Comparison of ENCODE assay signal across 1 cellular context in the genomic region with DNA sequence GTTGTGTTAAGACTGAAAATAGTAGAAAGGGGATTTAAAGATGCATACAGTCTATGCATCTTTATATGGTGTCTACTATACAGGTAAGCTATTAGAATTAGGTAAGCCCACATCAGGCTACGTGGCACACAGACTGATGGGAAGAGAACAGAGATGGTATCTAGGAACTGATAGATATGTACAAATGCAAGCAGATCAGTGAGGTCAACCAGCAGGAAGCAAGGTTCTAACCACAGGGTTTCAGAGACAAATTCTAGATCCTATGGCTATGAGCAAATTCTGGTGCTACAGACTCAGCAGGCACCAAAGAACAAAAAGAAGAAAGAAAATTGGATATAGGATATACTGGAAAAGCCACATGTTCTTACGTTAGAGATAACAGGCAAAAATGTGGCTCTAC.
TF ChIP-seq lines count a peak whose summit lies in the region.

No MANE protein-coding gene starts in this region.

TF ChIP-seq in WTC11, 78 proteins besides CTCF, POLR2A, EP300 and RAD21 (continued from another document):
- TF ChIP-seq, protein P1, sequence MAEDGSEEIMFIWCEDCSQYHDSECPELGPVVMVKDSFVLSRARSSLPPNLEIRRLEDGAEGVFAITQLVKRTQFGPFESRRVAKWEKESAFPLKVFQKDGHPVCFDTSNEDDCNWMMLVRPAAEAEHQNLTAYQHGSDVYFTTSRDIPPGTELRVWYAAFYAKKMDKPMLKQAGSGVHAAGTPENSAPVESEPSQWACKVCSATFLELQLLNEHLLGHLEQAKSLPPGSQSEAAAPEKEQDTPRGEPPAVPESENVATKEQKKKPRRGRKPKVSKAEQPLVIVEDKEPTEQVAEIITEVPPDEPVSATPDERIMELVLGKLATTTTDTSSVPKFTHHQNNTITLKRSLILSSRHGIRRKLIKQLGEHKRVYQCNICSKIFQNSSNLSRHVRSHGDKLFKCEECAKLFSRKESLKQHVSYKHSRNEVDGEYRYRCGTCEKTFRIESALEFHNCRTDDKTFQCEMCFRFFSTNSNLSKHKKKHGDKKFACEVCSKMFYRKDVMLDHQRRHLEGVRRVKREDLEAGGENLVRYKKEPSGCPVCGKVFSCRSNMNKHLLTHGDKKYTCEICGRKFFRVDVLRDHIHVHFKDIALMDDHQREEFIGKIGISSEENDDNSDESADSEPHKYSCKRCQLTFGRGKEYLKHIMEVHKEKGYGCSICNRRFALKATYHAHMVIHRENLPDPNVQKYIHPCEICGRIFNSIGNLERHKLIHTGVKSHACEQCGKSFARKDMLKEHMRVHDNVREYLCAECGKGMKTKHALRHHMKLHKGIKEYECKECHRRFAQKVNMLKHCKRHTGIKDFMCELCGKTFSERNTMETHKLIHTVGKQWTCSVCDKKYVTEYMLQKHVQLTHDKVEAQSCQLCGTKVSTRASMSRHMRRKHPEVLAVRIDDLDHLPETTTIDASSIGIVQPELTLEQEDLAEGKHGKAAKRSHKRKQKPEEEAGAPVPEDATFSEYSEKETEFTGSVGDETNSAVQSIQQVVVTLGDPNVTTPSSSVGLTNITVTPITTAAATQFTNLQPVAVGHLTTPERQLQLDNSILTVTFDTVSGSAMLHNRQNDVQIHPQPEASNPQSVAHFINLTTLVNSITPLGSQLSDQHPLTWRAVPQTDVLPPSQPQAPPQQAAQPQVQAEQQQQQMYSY (CRISPR knock-in tag; IDR thresholded peaks at IDR 0.05), result no peak
- no peak for TF ChIP-seq FOXJ3 (CRISPR knock-in tag; IDR thresholded peaks at IDR 0.05; ENCODE audit: borderline replicate concordance)
- TF ChIP-seq, protein P2, sequence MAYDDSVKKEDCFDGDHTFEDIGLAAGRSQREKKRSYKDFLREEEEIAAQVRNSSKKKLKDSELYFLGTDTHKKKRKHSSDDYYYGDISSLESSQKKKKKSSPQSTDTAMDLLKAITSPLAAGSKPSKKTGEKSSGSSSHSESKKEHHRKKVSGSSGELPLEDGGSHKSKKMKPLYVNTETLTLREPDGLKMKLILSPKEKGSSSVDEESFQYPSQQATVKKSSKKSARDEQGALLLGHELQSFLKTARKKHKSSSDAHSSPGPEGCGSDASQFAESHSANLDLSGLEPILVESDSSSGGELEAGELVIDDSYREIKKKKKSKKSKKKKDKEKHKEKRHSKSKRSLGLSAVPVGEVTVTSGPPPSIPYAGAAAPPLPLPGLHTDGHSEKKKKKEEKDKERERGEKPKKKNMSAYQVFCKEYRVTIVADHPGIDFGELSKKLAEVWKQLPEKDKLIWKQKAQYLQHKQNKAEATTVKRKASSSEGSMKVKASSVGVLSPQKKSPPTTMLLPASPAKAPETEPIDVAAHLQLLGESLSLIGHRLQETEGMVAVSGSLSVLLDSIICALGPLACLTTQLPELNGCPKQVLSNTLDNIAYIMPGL (CRISPR knock-in tag; IDR thresholded peaks at IDR 0.05), result no peak
- no peak for TF ChIP-seq CREM (CRISPR knock-in tag; IDR thresholded peaks at IDR 0.05)
- no peak for TF ChIP-seq ZNF138 (CRISPR knock-in tag; conservative IDR thresholded peaks at IDR 0.05)
- TF ChIP-seq NFYB (CRISPR knock-in tag; conservative IDR thresholded peaks at IDR 0.05; ENCODE audit: low read depth), result no peak
- no peak for TF ChIP-seq SMAD3 (CRISPR knock-in tag; IDR thresholded peaks at IDR 0.05; ENCODE audit: borderline replicate concordance)
- TF ChIP-seq ZNF263 (CRISPR knock-in tag; IDR thresholded peaks at IDR 0.05; ENCODE audit: low read depth), result no peak
- TF ChIP-seq, protein P3, sequence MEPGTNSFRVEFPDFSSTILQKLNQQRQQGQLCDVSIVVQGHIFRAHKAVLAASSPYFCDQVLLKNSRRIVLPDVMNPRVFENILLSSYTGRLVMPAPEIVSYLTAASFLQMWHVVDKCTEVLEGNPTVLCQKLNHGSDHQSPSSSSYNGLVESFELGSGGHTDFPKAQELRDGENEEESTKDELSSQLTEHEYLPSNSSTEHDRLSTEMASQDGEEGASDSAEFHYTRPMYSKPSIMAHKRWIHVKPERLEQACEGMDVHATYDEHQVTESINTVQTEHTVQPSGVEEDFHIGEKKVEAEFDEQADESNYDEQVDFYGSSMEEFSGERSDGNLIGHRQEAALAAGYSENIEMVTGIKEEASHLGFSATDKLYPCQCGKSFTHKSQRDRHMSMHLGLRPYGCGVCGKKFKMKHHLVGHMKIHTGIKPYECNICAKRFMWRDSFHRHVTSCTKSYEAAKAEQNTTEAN (CRISPR knock-in tag; IDR thresholded peaks at IDR 0.05), result no peak
- no peak for TF ChIP-seq ATF1 (CRISPR knock-in tag; IDR thresholded peaks at IDR 0.05)
